In genomic region chr7:1171516-1171915, GRCh38 we compare ENCODE assay signal across 8 cellular contexts. TPM values are rescaled to one million over a fixed set of nuclear protein-coding genes. Genes with fewer than 3 reads are reported as not detected.
DNase-seq lines count a peak whose midpoint lies in the region; ATAC-seq and TF ChIP-seq lines count a peak whose summit lies in the region.
"Not testable (repeated sequence)": the region's sequence is repeated elsewhere in the genome, so short reads cannot be mapped to it uniquely, and the experiment has no call there.

No MANE protein-coding gene starts in this region.

- not testable (repeated sequence) for H3K9me3 ChIP-seq in CD4-positive, alpha-beta T cell (ENCODE audit: control insufficient read depth, low read length); testis

- not testable (repeated sequence) for H3K9me3 Mint-ChIP-seq in CD4-positive, alpha-beta T cell; activated CD4-positive, alpha-beta memory T cell treated with anti-CD3 and anti-CD28 coated beads for 36 hours

- POLR2A ChIA-PET in CD4-positive, alpha-beta T cell (lab: Charles Lee); activated CD4-positive, alpha-beta memory T cell treated with anti-CD3 and anti-CD28 coated beads for 36 hours (lab: Charles Lee): not testable (repeated sequence)

- not testable (repeated sequence) for H3K36me3 ChIP-seq in brain microvascular endothelial cell (replicated peaks); testis (ENCODE audit: low read depth, missing control alignments)

- H3K36me3 Mint-ChIP-seq in CD4-positive, alpha-beta T cell (ENCODE audit: low read depth); activated CD4-positive, alpha-beta memory T cell treated with anti-CD3 and anti-CD28 coated beads for 36 hours: not testable (repeated sequence)

- ATAC-seq in CD4-positive, alpha-beta T cell (ENCODE audit: poor library complexity) = not testable (repeated sequence)

- H3K4me1 Mint-ChIP-seq in CD4-positive, alpha-beta T cell (ENCODE audit: low read depth) = peaks cover 18% of the 10 kb centered on the region
- peaks cover 19% of the 10 kb centered on the region for H3K4me1 Mint-ChIP-seq in activated CD4-positive, alpha-beta memory T cell treated with anti-CD3 and anti-CD28 coated beads for 36 hours (ENCODE audit: low read depth)

- WGBS in testis, 2 donors = 40 to 45% methylated on average over 6 to 7 of the region's 7 CpGs

- CTCF ChIA-PET in CD4-positive, alpha-beta T cell (lab: Charles Lee) = not testable (repeated sequence)
- CTCF ChIA-PET in activated CD4-positive, alpha-beta memory T cell treated with anti-CD3 and anti-CD28 coated beads for 36 hours (lab: Charles Lee) = interaction anchor here (2.1 to 3.3 kb wide), 2 partner anchors 86 to 178 kb away, joined by 7 to 20 read pairs; no protein-coding TSS in a partner anchor

- H3K4me3 ChIP-seq in brain microvascular endothelial cell (ENCODE audit: low read depth, low read length); testis: not testable (repeated sequence)

- not testable (repeated sequence) for TF ChIP-seq CTCF in CD4-positive, alpha-beta T cell (IDR thresholded peaks at IDR 0.05); brain microvascular endothelial cell (IDR thresholded peaks at IDR 0.05; ENCODE audit: low read depth, low read length, missing control alignments); testis (IDR thresholded peaks at IDR 0.05)

- not testable (repeated sequence) for TF ChIP-seq POLR2A in testis (IDR thresholded peaks at IDR 0.05)

- intact Hi-C loops in CD4-positive, alpha-beta T cell (cut with DNase I, micrococcal nuclease) = loop anchor here in 1 of 2 experiments (5.0 kb wide), 1 partner anchor 34 kb away; a partner anchor contains a TSS
- intact Hi-C loops in activated CD4-positive, alpha-beta memory T cell treated with anti-CD3 and anti-CD28 coated beads for 36 hours (cut with micrococcal nuclease) = loop anchor here (2.0 kb wide), 1 partner anchor 33 kb away; a partner anchor contains a TSS
- intact Hi-C loops in testis (cut with DNase I; ENCODE audit: low total_unique reads) = loop anchor here (10.0 kb wide), 1 partner anchor 177 kb away; no protein-coding TSS in a partner anchor

- H3K4me1 ChIP-seq in testis = not testable (repeated sequence)

- H3K27me3 Mint-ChIP-seq in CD4-positive, alpha-beta T cell; activated CD4-positive, alpha-beta memory T cell treated with anti-CD3 and anti-CD28 coated beads for 36 hours: not testable (repeated sequence)

- in situ Hi-C loops in G401 (cut with HindIII; ENCODE audit: low sequenced_read_pairs) = loop anchor here (10.0 kb wide), 1 partner anchor 207 kb away; no protein-coding TSS in a partner anchor
- in situ Hi-C loops in SK-MEL-5 (cut with HindIII; ENCODE audit: low pct_unique_long_range_greater_than_20kb, low sequenced_read_pairs); brain microvascular endothelial cell (cut with HindIII; ENCODE audit: low pct_ligation_motif_present, low sequenced_read_pairs): not testable (repeated sequence)

- not testable (repeated sequence) for H3K27ac ChIP-seq in CD4-positive, alpha-beta T cell (ENCODE audit: low read depth, low read length); brain microvascular endothelial cell; testis

- not testable (repeated sequence) for DNase-seq in CD4-positive, alpha-beta T cell
- DNase-seq in G401 (ENCODE audit: low spot score) (peak; percentile 17), NAMALWA (ENCODE audit: low spot score) (peak; percentile 71), NCI-H82 (lab: John Stamatoyannopoulos, UW) (peak; percentile 17), SK-MEL-5 (ENCODE audit: low read depth, low spot score) (peak; percentile 29), brain microvascular endothelial cell (peak; percentile 20), testis (peak; percentile 50)
- peak; percentile 31 for DNase-seq in activated CD4-positive, alpha-beta memory T cell treated with anti-CD3 and anti-CD28 coated beads for 36 hours

- H3K27me3 ChIP-seq in CD4-positive, alpha-beta T cell (ENCODE audit: control insufficient read depth, insufficient read depth, low read length); brain microvascular endothelial cell (replicated peaks); testis: not testable (repeated sequence)

- not testable (repeated sequence) for H3K27ac Mint-ChIP-seq in CD4-positive, alpha-beta T cell; activated CD4-positive, alpha-beta memory T cell treated with anti-CD3 and anti-CD28 coated beads for 36 hours

- H3K4me3 Mint-ChIP-seq in CD4-positive, alpha-beta T cell = peak overlapping the region; percentile 30
- H3K4me3 Mint-ChIP-seq in activated CD4-positive, alpha-beta memory T cell treated with anti-CD3 and anti-CD28 coated beads for 36 hours = not testable (repeated sequence)

RNA-seq across cellular contexts. Expression of gene ZFAND2A, which starts 11.5 kb away (rescaled TPM):
- total RNA-seq in CD4-positive, alpha-beta T cell = 10 to 100 TPM; 92.3 to 92.5 TPM
- 17.7 and 26.5 TPM in 2 replicates for total RNA-seq in G401 (2014; rRNA removed; shearing (Covaris generic))
- 22.8 and 23.5 TPM in 2 replicates for total RNA-seq in SK-MEL-5 (2014; rRNA removed; shearing (Covaris generic))
- 24.2 and 26.4 TPM in 2 replicates for polyA plus RNA-seq in SK-MEL-5 (2015; cell fraction: cytosol; rRNA removed)
- polyA plus RNA-seq in SK-MEL-5 (2015; cell fraction: nucleus; rRNA removed) = 52.3 and 55.1 TPM in 2 replicates
- 10 to 100 TPM; 24.1 to 27.5 TPM for total RNA-seq in activated CD4-positive, alpha-beta memory T cell treated with anti-CD3 and anti-CD28 coated beads for 36 hours
- total RNA-seq in testis = 10 to 100 TPM; 32.9 to 37.8 TPM
- polyA plus RNA-seq in testis (ENCODE audit: insufficient read depth, low read depth, low replicate concordance) = 61.4 TPM
